1 cellular context compared by ENCODE assay signal in the genomic region with DNA sequence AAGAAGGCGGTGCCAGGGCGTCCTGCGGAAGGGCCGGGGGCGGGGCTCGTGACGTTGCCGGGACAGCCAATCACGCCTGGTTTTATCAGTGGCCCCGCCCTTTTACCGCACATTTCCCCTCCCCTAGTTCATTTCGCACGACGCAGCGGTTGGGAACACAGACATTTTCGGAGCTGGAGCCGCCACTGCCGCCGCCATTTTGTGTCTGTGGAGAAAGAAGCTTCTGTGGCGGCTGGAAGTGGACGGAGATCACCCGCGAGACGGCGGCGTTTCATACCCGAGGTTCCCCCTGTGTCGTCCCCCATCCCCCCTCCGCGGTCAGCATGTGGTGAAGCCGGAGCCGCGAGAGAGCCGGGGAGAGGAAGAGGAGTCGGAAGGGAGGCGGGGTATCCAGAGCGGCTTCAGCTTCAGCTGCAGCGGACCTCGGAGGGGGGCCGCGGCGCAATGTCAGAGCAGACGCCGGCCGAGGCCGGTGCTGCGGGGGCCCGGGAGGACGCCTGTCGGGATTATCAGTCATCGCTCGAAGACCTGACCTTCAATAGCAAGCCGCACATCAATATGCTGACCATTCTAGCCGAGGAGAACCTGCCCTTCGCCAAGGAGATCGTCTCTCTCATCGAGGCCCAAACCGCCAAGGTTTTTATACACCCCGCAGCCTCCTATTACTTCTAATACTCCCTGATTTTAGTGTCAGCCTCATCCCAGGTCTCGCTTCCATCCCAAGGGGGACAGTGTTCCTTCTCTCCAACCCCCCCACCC.
TF ChIP-seq lines count a peak whose summit lies in the region.

A gene with protein sequence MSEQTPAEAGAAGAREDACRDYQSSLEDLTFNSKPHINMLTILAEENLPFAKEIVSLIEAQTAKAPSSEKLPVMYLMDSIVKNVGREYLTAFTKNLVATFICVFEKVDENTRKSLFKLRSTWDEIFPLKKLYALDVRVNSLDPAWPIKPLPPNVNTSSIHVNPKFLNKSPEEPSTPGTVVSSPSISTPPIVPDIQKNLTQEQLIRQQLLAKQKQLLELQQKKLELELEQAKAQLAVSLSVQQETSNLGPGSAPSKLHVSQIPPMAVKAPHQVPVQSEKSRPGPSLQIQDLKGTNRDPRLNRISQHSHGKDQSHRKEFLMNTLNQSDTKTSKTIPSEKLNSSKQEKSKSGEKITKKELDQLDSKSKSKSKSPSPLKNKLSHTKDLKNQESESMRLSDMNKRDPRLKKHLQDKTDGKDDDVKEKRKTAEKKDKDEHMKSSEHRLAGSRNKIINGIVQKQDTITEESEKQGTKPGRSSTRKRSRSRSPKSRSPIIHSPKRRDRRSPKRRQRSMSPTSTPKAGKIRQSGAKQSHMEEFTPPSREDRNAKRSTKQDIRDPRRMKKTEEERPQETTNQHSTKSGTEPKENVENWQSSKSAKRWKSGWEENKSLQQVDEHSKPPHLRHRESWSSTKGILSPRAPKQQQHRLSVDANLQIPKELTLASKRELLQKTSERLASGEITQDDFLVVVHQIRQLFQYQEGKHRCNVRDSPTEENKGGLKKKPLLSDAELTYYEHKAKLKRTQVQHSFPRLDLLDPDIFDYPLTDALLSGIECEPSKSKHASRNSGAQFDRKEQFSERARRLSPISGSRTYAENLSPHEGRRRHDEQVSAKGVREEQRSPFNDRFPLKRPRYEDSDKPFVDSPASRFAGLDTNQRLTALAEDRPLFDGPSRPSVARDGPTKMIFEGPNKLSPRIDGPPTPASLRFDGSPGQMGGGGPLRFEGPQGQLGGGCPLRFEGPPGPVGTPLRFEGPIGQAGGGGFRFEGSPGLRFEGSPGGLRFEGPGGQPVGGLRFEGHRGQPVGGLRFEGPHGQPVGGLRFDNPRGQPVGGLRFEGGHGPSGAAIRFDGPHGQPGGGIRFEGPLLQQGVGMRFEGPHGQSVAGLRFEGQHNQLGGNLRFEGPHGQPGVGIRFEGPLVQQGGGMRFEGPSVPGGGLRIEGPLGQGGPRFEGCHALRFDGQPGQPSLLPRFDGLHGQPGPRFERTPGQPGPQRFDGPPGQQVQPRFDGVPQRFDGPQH (N-terminal part only) (plus strand): TSS at position 136 of the 759 bp plus-strand sequence. CDS start 309 bp downstream, at position 445.

TF ChIP-seq in K562, 482 proteins besides CTCF, POLR2A, EP300 and RAD21 (continued from another document and continues in another):
- TF ChIP-seq, protein P1, sequence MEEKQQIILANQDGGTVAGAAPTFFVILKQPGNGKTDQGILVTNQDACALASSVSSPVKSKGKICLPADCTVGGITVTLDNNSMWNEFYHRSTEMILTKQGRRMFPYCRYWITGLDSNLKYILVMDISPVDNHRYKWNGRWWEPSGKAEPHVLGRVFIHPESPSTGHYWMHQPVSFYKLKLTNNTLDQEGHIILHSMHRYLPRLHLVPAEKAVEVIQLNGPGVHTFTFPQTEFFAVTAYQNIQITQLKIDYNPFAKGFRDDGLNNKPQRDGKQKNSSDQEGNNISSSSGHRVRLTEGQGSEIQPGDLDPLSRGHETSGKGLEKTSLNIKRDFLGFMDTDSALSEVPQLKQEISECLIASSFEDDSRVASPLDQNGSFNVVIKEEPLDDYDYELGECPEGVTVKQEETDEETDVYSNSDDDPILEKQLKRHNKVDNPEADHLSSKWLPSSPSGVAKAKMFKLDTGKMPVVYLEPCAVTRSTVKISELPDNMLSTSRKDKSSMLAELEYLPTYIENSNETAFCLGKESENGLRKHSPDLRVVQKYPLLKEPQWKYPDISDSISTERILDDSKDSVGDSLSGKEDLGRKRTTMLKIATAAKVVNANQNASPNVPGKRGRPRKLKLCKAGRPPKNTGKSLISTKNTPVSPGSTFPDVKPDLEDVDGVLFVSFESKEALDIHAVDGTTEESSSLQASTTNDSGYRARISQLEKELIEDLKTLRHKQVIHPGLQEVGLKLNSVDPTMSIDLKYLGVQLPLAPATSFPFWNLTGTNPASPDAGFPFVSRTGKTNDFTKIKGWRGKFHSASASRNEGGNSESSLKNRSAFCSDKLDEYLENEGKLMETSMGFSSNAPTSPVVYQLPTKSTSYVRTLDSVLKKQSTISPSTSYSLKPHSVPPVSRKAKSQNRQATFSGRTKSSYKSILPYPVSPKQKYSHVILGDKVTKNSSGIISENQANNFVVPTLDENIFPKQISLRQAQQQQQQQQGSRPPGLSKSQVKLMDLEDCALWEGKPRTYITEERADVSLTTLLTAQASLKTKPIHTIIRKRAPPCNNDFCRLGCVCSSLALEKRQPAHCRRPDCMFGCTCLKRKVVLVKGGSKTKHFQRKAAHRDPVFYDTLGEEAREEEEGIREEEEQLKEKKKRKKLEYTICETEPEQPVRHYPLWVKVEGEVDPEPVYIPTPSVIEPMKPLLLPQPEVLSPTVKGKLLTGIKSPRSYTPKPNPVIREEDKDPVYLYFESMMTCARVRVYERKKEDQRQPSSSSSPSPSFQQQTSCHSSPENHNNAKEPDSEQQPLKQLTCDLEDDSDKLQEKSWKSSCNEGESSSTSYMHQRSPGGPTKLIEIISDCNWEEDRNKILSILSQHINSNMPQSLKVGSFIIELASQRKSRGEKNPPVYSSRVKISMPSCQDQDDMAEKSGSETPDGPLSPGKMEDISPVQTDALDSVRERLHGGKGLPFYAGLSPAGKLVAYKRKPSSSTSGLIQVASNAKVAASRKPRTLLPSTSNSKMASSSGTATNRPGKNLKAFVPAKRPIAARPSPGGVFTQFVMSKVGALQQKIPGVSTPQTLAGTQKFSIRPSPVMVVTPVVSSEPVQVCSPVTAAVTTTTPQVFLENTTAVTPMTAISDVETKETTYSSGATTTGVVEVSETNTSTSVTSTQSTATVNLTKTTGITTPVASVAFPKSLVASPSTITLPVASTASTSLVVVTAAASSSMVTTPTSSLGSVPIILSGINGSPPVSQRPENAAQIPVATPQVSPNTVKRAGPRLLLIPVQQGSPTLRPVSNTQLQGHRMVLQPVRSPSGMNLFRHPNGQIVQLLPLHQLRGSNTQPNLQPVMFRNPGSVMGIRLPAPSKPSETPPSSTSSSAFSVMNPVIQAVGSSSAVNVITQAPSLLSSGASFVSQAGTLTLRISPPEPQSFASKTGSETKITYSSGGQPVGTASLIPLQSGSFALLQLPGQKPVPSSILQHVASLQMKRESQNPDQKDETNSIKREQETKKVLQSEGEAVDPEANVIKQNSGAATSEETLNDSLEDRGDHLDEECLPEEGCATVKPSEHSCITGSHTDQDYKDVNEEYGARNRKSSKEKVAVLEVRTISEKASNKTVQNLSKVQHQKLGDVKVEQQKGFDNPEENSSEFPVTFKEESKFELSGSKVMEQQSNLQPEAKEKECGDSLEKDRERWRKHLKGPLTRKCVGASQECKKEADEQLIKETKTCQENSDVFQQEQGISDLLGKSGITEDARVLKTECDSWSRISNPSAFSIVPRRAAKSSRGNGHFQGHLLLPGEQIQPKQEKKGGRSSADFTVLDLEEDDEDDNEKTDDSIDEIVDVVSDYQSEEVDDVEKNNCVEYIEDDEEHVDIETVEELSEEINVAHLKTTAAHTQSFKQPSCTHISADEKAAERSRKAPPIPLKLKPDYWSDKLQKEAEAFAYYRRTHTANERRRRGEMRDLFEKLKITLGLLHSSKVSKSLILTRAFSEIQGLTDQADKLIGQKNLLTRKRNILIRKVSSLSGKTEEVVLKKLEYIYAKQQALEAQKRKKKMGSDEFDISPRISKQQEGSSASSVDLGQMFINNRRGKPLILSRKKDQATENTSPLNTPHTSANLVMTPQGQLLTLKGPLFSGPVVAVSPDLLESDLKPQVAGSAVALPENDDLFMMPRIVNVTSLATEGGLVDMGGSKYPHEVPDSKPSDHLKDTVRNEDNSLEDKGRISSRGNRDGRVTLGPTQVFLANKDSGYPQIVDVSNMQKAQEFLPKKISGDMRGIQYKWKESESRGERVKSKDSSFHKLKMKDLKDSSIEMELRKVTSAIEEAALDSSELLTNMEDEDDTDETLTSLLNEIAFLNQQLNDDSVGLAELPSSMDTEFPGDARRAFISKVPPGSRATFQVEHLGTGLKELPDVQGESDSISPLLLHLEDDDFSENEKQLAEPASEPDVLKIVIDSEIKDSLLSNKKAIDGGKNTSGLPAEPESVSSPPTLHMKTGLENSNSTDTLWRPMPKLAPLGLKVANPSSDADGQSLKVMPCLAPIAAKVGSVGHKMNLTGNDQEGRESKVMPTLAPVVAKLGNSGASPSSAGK (IDR thresholded peaks at IDR 0.05) = no peak
- TF ChIP-seq ZNF263 (CRISPR knock-in tag; IDR thresholded peaks at IDR 0.05; ENCODE audit: borderline replicate concordance) = no peak
- TF ChIP-seq, protein P2, sequence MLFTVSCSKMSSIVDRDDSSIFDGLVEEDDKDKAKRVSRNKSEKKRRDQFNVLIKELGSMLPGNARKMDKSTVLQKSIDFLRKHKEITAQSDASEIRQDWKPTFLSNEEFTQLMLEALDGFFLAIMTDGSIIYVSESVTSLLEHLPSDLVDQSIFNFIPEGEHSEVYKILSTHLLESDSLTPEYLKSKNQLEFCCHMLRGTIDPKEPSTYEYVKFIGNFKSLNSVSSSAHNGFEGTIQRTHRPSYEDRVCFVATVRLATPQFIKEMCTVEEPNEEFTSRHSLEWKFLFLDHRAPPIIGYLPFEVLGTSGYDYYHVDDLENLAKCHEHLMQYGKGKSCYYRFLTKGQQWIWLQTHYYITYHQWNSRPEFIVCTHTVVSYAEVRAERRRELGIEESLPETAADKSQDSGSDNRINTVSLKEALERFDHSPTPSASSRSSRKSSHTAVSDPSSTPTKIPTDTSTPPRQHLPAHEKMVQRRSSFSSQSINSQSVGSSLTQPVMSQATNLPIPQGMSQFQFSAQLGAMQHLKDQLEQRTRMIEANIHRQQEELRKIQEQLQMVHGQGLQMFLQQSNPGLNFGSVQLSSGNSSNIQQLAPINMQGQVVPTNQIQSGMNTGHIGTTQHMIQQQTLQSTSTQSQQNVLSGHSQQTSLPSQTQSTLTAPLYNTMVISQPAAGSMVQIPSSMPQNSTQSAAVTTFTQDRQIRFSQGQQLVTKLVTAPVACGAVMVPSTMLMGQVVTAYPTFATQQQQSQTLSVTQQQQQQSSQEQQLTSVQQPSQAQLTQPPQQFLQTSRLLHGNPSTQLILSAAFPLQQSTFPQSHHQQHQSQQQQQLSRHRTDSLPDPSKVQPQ (CRISPR knock-in tag; IDR thresholded peaks at IDR 0.05; ENCODE audit: borderline replicate concordance) = no peak
- no peak for TF ChIP-seq ETV5 (CRISPR knock-in tag; IDR thresholded peaks at IDR 0.05; ENCODE audit: low read depth)
- TF ChIP-seq, protein P3, sequence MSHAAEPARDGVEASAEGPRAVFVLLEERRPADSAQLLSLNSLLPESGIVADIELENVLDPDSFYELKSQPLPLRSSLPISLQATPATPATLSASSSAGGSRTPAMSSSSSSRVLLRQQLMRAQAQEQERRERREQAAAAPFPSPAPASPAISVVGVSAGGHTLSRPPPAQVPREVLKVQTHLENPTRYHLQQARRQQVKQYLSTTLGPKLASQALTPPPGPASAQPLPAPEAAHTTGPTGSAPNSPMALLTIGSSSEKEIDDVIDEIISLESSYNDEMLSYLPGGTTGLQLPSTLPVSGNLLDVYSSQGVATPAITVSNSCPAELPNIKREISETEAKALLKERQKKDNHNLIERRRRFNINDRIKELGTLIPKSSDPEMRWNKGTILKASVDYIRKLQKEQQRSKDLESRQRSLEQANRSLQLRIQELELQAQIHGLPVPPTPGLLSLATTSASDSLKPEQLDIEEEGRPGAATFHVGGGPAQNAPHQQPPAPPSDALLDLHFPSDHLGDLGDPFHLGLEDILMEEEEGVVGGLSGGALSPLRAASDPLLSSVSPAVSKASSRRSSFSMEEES (CRISPR knock-in tag; IDR thresholded peaks at IDR 0.05) = 0 out of 2 replicates have a peak, but pooled peaks have one; percentile 6
- no peak for TF ChIP-seq MECOM (CRISPR knock-in tag; IDR thresholded peaks at IDR 0.05)
- peak; percentile 92 for TF ChIP-seq BRD4 (IDR thresholded peaks at IDR 0.05)
- TF ChIP-seq MBD2 (IDR thresholded peaks at IDR 0.05; ENCODE audit: borderline replicate concordance, low read depth) = peak; percentile 80; the same call in 1 of the 2 replicates
- TF ChIP-seq, protein P4, sequence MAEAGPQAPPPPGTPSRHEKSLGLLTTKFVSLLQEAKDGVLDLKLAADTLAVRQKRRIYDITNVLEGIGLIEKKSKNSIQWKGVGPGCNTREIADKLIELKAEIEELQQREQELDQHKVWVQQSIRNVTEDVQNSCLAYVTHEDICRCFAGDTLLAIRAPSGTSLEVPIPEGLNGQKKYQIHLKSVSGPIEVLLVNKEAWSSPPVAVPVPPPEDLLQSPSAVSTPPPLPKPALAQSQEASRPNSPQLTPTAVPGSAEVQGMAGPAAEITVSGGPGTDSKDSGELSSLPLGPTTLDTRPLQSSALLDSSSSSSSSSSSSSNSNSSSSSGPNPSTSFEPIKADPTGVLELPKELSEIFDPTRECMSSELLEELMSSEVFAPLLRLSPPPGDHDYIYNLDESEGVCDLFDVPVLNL (CRISPR knock-in tag; IDR thresholded peaks at IDR 0.05; ENCODE audit: low read depth) = no peak
- TF ChIP-seq GABPA (tag; conservative IDR thresholded peaks at IDR 0.05; ENCODE audit: low read depth) = no peak; the same call in none of the 2 replicates
- TF ChIP-seq SRSF1 (IDR thresholded peaks at IDR 0.05; ENCODE audit: low read depth, low read length) = no peak
- TF ChIP-seq KAT7 (CRISPR knock-in tag; IDR thresholded peaks at IDR 0.05; ENCODE audit: borderline replicate concordance) = no peak
- TF ChIP-seq CTBP1 (IDR thresholded peaks at IDR 0.05; ENCODE audit: borderline replicate concordance) = no peak
- TF ChIP-seq, protein P5, sequence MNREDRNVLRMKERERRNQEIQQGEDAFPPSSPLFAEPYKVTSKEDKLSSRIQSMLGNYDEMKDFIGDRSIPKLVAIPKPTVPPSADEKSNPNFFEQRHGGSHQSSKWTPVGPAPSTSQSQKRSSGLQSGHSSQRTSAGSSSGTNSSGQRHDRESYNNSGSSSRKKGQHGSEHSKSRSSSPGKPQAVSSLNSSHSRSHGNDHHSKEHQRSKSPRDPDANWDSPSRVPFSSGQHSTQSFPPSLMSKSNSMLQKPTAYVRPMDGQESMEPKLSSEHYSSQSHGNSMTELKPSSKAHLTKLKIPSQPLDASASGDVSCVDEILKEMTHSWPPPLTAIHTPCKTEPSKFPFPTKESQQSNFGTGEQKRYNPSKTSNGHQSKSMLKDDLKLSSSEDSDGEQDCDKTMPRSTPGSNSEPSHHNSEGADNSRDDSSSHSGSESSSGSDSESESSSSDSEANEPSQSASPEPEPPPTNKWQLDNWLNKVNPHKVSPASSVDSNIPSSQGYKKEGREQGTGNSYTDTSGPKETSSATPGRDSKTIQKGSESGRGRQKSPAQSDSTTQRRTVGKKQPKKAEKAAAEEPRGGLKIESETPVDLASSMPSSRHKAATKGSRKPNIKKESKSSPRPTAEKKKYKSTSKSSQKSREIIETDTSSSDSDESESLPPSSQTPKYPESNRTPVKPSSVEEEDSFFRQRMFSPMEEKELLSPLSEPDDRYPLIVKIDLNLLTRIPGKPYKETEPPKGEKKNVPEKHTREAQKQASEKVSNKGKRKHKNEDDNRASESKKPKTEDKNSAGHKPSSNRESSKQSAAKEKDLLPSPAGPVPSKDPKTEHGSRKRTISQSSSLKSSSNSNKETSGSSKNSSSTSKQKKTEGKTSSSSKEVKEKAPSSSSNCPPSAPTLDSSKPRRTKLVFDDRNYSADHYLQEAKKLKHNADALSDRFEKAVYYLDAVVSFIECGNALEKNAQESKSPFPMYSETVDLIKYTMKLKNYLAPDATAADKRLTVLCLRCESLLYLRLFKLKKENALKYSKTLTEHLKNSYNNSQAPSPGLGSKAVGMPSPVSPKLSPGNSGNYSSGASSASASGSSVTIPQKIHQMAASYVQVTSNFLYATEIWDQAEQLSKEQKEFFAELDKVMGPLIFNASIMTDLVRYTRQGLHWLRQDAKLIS (CRISPR knock-in tag; IDR thresholded peaks at IDR 0.05) = peak; percentile 96
- no peak for TF ChIP-seq CBX3 (IDR thresholded peaks at IDR 0.05; ENCODE audit: borderline replicate concordance in 1 of 2, low read length in 2 of 2)
- TF ChIP-seq PRMT5 (CRISPR knock-in tag; IDR thresholded peaks at IDR 0.05) = no peak
- TF ChIP-seq SUPT5H (IDR thresholded peaks at IDR 0.05) = peak; percentile 99
- TF ChIP-seq JUNB (CRISPR knock-in tag; conservative IDR thresholded peaks at IDR 0.05) = no peak
